Comparison of ENCODE assay signal across 8 cellular contexts in genomic region chr3:125916376-125916978, GRCh38. TPM values are rescaled to one million over a fixed set of nuclear protein-coding genes. Genes with fewer than 3 reads are reported as not detected.
DNase-seq lines count a peak whose midpoint lies in the region; ATAC-seq, FAIRE-seq and TF ChIP-seq lines count a peak whose summit lies in the region.

No MANE protein-coding gene starts in this region.

- FAIRE-seq in small intestine (lab: Jason Lieb, UNC) = no peak

- H3K4me3 ChIP-seq in AG09309 (ENCODE audit: control insufficient read depth, low read depth, low read length) (peak overlapping the region; percentile 81), cardiac fibroblast (replicated peaks in 1 of 2; ENCODE audit: low read depth in 2 of 2, low read length in 2 of 2) (peak overlapping the region; percentile 71 to 77), small intestine (ENCODE audit: low read depth in 1 of 2, low read length in 2 of 2) (peak overlapping the region; percentile 56 to 73)

- no peak for TF ChIP-seq CTCF in AG09309 (IDR thresholded peaks at IDR 0.05; ENCODE audit: control insufficient read depth, insufficient read depth, low read depth, low read length, missing control alignments)
- peak; percentile 20 for TF ChIP-seq CTCF in cardiac fibroblast (IDR thresholded peaks at IDR 0.05; ENCODE audit: low read depth, low read length)

- no peaks in the 10 kb centered on the region for H3K36me3 ChIP-seq in small intestine (ENCODE audit: control insufficient read depth in 2 of 2, insufficient read depth in 2 of 2, low read length in 2 of 2)

- no peaks in the 10 kb centered on the region for H3K4me1 ChIP-seq in small intestine (ENCODE audit: control insufficient read depth in 2 of 2, insufficient read depth in 1 of 2, low read depth in 1 of 2, low read length in 1 of 2)

- H3K9me3 ChIP-seq in small intestine (ENCODE audit: control insufficient read depth, low read depth) = no peaks in the 10 kb centered on the region

- H3K27ac ChIP-seq in small intestine (ENCODE audit: low read depth in 1 of 2, low read length in 1 of 2) = peak overlapping the region; percentile 71 to 94

- H3K27me3 Mint-ChIP-seq in immature natural killer cell (ENCODE audit: low read depth in 3 of 3) = peaks cover 0 to 5% (median 0%) of the 10 kb centered on the region in 3 donors

- 0 to 1% (median 1%) methylated on average over 25 to 57 of the region's 58 CpGs for WGBS in small intestine, 3 donors

- H3K9me3 Mint-ChIP-seq in immature natural killer cell = no peaks in the 10 kb centered on the region

- peak; percentile 77 for DNase-seq in AG09309 (ENCODE audit: low read depth)
- DNase-seq in NCI-H1930 (lab: John Stamatoyannopoulos, UW) = peak; percentile 94
- peak in 4 of 5 experiments; percentile 93 to 97 (median 96) for DNase-seq in T-helper 2 cell
- peak; percentile 96 to 98 for DNase-seq in cardiac fibroblast (ENCODE audit: low read depth in 2 of 2)
- DNase-seq in immature natural killer cell = peak; percentile 90 to 95 (median 94)
- DNase-seq in small intestine = peak; percentile 97

- no peaks in the 10 kb centered on the region for H3K27me3 ChIP-seq in small intestine (ENCODE audit: control insufficient read depth in 2 of 2, insufficient read depth in 2 of 2, low read length in 2 of 2)

- no peaks in the 10 kb centered on the region for H3K36me3 Mint-ChIP-seq in immature natural killer cell

- peak overlapping the region; percentile 89 to 98 (median 93) for H3K27ac Mint-ChIP-seq in immature natural killer cell

- peak overlapping the region; percentile 87 to 97 (median 92) for H3K4me3 Mint-ChIP-seq in immature natural killer cell

- peaks cover 7 to 13% of the 10 kb centered on the region in 2 donors for H3K4me1 Mint-ChIP-seq in immature natural killer cell

- ATAC-seq in GM18858 (IDR thresholded peaks at IDR 0.05; ENCODE audit: unreplicated experiment) = peak; percentile 30
- peak; percentile 84 for ATAC-seq in HG03039 (IDR thresholded peaks at IDR 0.05; ENCODE audit: unreplicated experiment)

RNA-seq across cellular contexts. Expression of gene ROPN1B, which starts 52.5 kb away (rescaled TPM):
- polyA plus RNA-seq in immature natural killer cell = under 1 TPM in 1 of 3 donors, not detected in 2; 0.51 TPM
- under 1 TPM in 1 of 3 donors, not detected in 2; 0.06 TPM for polyA plus RNA-seq in small intestine

Comparison
In these comparisons a context has a peak if more than half of its experiments do, and no peak if none do; other contexts are left out.
1. Peak in every context shown above with its lines: DNase-seq, ATAC-seq, H3K4me3 ChIP-seq and H3K27ac ChIP-seq.